1 cellular context compared by ENCODE assay signal in genomic region chrX:96776966-96777365, GRCh38.
TF ChIP-seq lines count a peak whose summit lies in the region.

No MANE protein-coding gene starts in this region.

TF ChIP-seq in IMR-90, 13 proteins besides CTCF, POLR2A, EP300 and RAD21:
- TF ChIP-seq, protein P1, sequence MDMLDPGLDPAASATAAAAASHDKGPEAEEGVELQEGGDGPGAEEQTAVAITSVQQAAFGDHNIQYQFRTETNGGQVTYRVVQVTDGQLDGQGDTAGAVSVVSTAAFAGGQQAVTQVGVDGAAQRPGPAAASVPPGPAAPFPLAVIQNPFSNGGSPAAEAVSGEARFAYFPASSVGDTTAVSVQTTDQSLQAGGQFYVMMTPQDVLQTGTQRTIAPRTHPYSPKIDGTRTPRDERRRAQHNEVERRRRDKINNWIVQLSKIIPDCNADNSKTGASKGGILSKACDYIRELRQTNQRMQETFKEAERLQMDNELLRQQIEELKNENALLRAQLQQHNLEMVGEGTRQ (IDR thresholded peaks at IDR 0.05; ENCODE audit: low read depth, low read length), result no peak
- no peak for TF ChIP-seq CHD1 (IDR thresholded peaks at IDR 0.05; ENCODE audit: low read depth, low read length)
